8 cellular contexts compared by ENCODE assay signal in the genomic region with DNA sequence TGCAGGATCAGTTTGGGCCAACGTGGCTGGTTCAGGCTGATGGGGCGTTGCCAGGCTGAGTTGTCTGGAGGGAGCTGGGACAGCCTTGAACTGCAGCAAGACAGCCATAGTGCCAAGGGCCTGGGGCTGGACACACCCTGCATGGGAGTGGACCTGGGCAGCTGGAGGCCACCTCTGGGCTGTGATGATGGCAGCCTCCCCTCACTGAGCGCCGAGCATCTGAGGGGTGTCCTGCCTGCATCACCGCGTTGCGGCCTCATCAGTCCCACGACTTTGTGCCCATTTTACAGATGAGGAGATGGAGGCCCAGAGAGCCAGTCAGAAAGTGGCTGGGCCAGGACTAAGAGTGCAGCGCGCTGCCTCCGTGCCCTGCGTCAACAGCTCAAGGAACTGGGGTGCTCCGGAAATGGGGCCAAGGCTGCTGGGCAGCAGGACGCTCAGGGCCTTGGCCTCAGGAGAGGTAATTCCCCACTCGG. TPM values are rescaled to one million over a fixed set of nuclear protein-coding genes. Genes with fewer than 3 reads are reported as not detected.
DNase-seq lines count a peak whose midpoint lies in the region; ATAC-seq, FAIRE-seq and TF ChIP-seq lines count a peak whose summit lies in the region.

No MANE protein-coding gene starts in this region.

- intact Hi-C loops in heart right ventricle (cut with DNase I) (no loop called here), Right ventricle myocardium inferior (cut with DNase I) (no loop called here)

- H3K4me3 ChIP-seq in heart right ventricle (peak overlapping the region; percentile 58 to 97 (median 78)), bronchial epithelial cell (ENCODE audit: low read depth, low read length) (peak overlapping the region; percentile 91), mesodermal cell (ENCODE audit: extremely low read depth, insufficient read depth, low read length, poor library complexity, severe bottlenecking) (peak overlapping the region; percentile 50), urinary bladder (ENCODE audit: low read depth, low read length) (peak overlapping the region; percentile 74)

- H3K4me1 ChIP-seq in heart right ventricle (peaks cover 7 to 78% (median 23%) of the 10 kb centered on the region in 9 donors), mesodermal cell (ENCODE audit: control insufficient read depth, insufficient read depth, low read length, poor library complexity, severe bottlenecking) (peaks cover 11% of the 10 kb centered on the region), urinary bladder (ENCODE audit: insufficient read depth) (no peaks in the 10 kb centered on the region)

- ATAC-seq in heart right ventricle (peak in 3 of 8 donors; percentile 1 to 4 (median 4)), Right ventricle myocardium inferior (no peak)

- WGBS in heart right ventricle, 2 donors = 69 to 77% methylated on average over 15 of the region's 15 CpGs
- 90 to 93% methylated on average over 15 of the region's 15 CpGs for WGBS in mesodermal cell (ENCODE audit: insufficient coverage in 2 of 2), 2 experiments
- 77% methylated on average over 15 of the region's 15 CpGs for WGBS in urinary bladder

- H3K27ac ChIP-seq in heart right ventricle = peak overlapping the region in 9 of 10 donors; percentile 83 to 97 (median 90)
- H3K27ac ChIP-seq in mesodermal cell (ENCODE audit: low read depth, low read length, severe bottlenecking) = no peak overlapping the region
- peak overlapping the region; percentile 38 for H3K27ac ChIP-seq in urinary bladder (ENCODE audit: low read depth)

- H3K27me3 ChIP-seq in heart right ventricle (no peaks in the 10 kb centered on the region), bronchial epithelial cell (ENCODE audit: control insufficient read depth, insufficient read depth, low read length) (no peaks in the 10 kb centered on the region)

- DNase-seq in heart right ventricle (no peak), Right ventricle myocardium inferior (ENCODE audit: missing footprints) (no peak), bronchial epithelial cell (ENCODE audit: low read depth) (no peak), NCI-H2196 treated with DMSO at 0.1 percent for 48 hours (lab: John Stamatoyannopoulos, UW; ENCODE audit: unreplicated experiment) (no peak), NCI-H2227 (lab: John Stamatoyannopoulos, UW; ENCODE audit: unreplicated experiment) (no peak)
- DNase-seq in activated CD4-positive, alpha-beta T cell treated with anti-CD3 and anti-CD28 coated beads, Interleukin-2, amount 50 U/mL, for 1 hour = no peak

- TF ChIP-seq CTCF in heart right ventricle (IDR thresholded peaks at IDR 0.05) (no peak), bronchial epithelial cell (IDR thresholded peaks at IDR 0.05; ENCODE audit: insufficient read depth, low read length, severe bottlenecking) (no peak)

- H3K9me3 ChIP-seq in heart right ventricle (no peaks in the 10 kb centered on the region), mesodermal cell (ENCODE audit: control insufficient read depth, low read length) (no peaks in the 10 kb centered on the region)

- H3K36me3 ChIP-seq in heart right ventricle (peaks cover 0 to 13% (median 0%) of the 10 kb centered on the region in 9 donors), bronchial epithelial cell (ENCODE audit: control insufficient read depth, insufficient read depth, low read length) (peaks cover 11% of the 10 kb centered on the region), mesodermal cell (ENCODE audit: control insufficient read depth, insufficient read depth, low read length) (no peaks in the 10 kb centered on the region), urinary bladder (ENCODE audit: insufficient read depth) (no peaks in the 10 kb centered on the region)

- FAIRE-seq in bronchial epithelial cell (lab: Jason Lieb, UNC) = no peak

RNA-seq across cellular contexts. Expression of a gene that starts 0.6 kb away (rescaled TPM):
- total RNA-seq in heart right ventricle (100 to 1,000 TPM in 4 of 10 donors, 10 to 100 TPM in 6; 84.7 to 173 (median 99.0) TPM), Right ventricle myocardium inferior (136 TPM), bronchial epithelial cell (419 and 486 TPM in 2 replicates), urinary bladder (57.6 TPM)
- polyA plus RNA-seq in heart right ventricle (100 to 1,000 TPM; 231 to 258 TPM), urinary bladder (211 TPM)
- polyA plus RNA-seq in mesodermal cell (2013, experiment 1 of 2) = 80.8 TPM
- 63.9 TPM for polyA plus RNA-seq in mesodermal cell (2013, experiment 2 of 2)

RNA-seq across cellular contexts. Expression of a gene that starts 7.6 kb away (rescaled TPM):
- total RNA-seq in heart right ventricle (10 to 100 TPM; 12.8 to 18.2 (median 15.2) TPM), Right ventricle myocardium inferior (15.5 TPM), bronchial epithelial cell (10.6 and 11.8 TPM in 2 replicates), urinary bladder (6.3 TPM)
- polyA plus RNA-seq in heart right ventricle (10 to 100 TPM; 17.6 to 33.4 TPM), urinary bladder (20.9 TPM)
- 9.7 TPM for polyA plus RNA-seq in mesodermal cell (2013, experiment 1 of 2)
- polyA plus RNA-seq in mesodermal cell (2013, experiment 2 of 2) = 9.8 TPM

RNA-seq across cellular contexts. Expression of a gene that starts 36.2 kb away (rescaled TPM):
- total RNA-seq in heart right ventricle (10 to 100 TPM in 4 of 10 donors, 1 to 10 TPM in 6; 8.0 to 18.9 (median 9.6) TPM), Right ventricle myocardium inferior (13.2 TPM), bronchial epithelial cell (35.1 and 53.7 TPM in 2 replicates), urinary bladder (8.1 TPM)
- polyA plus RNA-seq in heart right ventricle (10 to 100 TPM in 1 of 2 donors, 1 to 10 TPM in 1; 8.1 to 16.7 TPM), urinary bladder (26.6 TPM)
- polyA plus RNA-seq in mesodermal cell (2013, experiment 1 of 2) = 24.9 TPM
- 21.0 TPM for polyA plus RNA-seq in mesodermal cell (2013, experiment 2 of 2)

RNA-seq across cellular contexts. Expression of a gene that starts 40.2 kb away (rescaled TPM):
- total RNA-seq in heart right ventricle = under 1 TPM in 5 of 10 donors, not detected in 5; 0.32 to 0.81 (median 0.57) TPM
- polyA plus RNA-seq in heart right ventricle = under 1 TPM; 0.28 to 0.88 TPM
- 0.43 TPM for total RNA-seq in Right ventricle myocardium inferior
- 56.8 and 66.6 TPM in 2 replicates for total RNA-seq in bronchial epithelial cell
- 9.3 TPM for polyA plus RNA-seq in mesodermal cell (2013, experiment 1 of 2)
- polyA plus RNA-seq in mesodermal cell (2013, experiment 2 of 2) = 12.4 TPM
- total RNA-seq in urinary bladder = 2.5 TPM
- 0.79 TPM for polyA plus RNA-seq in urinary bladder
